Comparison of ENCODE assay signal across 1 cellular context in the genomic region with DNA sequence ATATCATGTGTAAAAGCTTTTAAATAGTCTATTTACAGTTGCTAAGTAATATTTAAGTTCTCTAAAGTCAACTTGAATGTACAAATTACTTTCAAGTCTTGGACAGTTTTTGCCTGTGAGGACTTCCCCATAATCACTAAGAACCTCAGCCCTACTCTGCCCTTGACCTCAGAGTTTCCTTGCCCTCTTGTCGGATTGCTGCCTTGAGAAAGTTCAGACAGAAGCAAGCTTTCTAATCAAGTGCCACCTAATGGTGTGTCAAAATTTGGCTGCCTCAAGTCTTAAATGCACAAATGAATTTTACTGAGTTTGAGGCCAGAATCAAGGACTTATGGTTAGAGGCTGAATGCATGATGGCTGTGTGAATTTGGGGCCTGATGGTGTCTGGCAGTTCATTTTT.
TF ChIP-seq lines count a peak whose summit lies in the region.

No MANE protein-coding gene starts in this region.

TF ChIP-seq in K562, 482 proteins besides CTCF, POLR2A, EP300 and RAD21:
- TF ChIP-seq ESRRA (IDR thresholded peaks at IDR 0.05; ENCODE audit: borderline replicate concordance, low read depth) (peak; percentile 57), KHSRP (IDR thresholded peaks at IDR 0.05) (no peak)
